Comparison of ENCODE assay signal across 1 cellular context in genomic region chr3:124092811-124093210, GRCh38.
TF ChIP-seq lines count a peak whose summit lies in the region.

No MANE protein-coding gene starts in this region.

TF ChIP-seq in WTC11, 78 proteins besides CTCF, POLR2A, EP300 and RAD21 (continued from another document):
- TF ChIP-seq ATF3 (CRISPR knock-in tag; conservative IDR thresholded peaks at IDR 0.05) (no peak), ESRRA (CRISPR knock-in tag; IDR thresholded peaks at IDR 0.05; ENCODE audit: borderline replicate concordance) (no peak), ATF6 (CRISPR knock-in tag; IDR thresholded peaks at IDR 0.05) (no peak), SMAD4 (CRISPR knock-in tag; IDR thresholded peaks at IDR 0.05) (no peak), ZNF219 (CRISPR knock-in tag; IDR thresholded peaks at IDR 0.05; ENCODE audit: borderline replicate concordance) (no peak), STAT6 (CRISPR knock-in tag; conservative IDR thresholded peaks at IDR 0.05; ENCODE audit: low read depth) (no peak), SMAD3 (CRISPR knock-in tag; IDR thresholded peaks at IDR 0.05; ENCODE audit: borderline replicate concordance) (no peak), ZNF121 (CRISPR knock-in tag; IDR thresholded peaks at IDR 0.05) (no peak), NR3C1 (CRISPR knock-in tag; conservative IDR thresholded peaks at IDR 0.05; ENCODE audit: low read depth) (no peak), NR2C2 (CRISPR knock-in tag; IDR thresholded peaks at IDR 0.05) (no peak), MLX (CRISPR knock-in tag; IDR thresholded peaks at IDR 0.05) (no peak), ZNF671 (CRISPR knock-in tag; IDR thresholded peaks at IDR 0.05) (no peak), ZNF416 (CRISPR knock-in tag; IDR thresholded peaks at IDR 0.05) (no peak), KAT7 (CRISPR knock-in tag; IDR thresholded peaks at IDR 0.05; ENCODE audit: borderline replicate concordance) (no peak)
- TF ChIP-seq, protein P1, sequence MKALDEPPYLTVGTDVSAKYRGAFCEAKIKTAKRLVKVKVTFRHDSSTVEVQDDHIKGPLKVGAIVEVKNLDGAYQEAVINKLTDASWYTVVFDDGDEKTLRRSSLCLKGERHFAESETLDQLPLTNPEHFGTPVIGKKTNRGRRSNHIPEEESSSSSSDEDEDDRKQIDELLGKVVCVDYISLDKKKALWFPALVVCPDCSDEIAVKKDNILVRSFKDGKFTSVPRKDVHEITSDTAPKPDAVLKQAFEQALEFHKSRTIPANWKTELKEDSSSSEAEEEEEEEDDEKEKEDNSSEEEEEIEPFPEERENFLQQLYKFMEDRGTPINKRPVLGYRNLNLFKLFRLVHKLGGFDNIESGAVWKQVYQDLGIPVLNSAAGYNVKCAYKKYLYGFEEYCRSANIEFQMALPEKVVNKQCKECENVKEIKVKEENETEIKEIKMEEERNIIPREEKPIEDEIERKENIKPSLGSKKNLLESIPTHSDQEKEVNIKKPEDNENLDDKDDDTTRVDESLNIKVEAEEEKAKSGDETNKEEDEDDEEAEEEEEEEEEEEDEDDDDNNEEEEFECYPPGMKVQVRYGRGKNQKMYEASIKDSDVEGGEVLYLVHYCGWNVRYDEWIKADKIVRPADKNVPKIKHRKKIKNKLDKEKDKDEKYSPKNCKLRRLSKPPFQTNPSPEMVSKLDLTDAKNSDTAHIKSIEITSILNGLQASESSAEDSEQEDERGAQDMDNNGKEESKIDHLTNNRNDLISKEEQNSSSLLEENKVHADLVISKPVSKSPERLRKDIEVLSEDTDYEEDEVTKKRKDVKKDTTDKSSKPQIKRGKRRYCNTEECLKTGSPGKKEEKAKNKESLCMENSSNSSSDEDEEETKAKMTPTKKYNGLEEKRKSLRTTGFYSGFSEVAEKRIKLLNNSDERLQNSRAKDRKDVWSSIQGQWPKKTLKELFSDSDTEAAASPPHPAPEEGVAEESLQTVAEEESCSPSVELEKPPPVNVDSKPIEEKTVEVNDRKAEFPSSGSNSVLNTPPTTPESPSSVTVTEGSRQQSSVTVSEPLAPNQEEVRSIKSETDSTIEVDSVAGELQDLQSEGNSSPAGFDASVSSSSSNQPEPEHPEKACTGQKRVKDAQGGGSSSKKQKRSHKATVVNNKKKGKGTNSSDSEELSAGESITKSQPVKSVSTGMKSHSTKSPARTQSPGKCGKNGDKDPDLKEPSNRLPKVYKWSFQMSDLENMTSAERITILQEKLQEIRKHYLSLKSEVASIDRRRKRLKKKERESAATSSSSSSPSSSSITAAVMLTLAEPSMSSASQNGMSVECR (CRISPR knock-in tag; IDR thresholded peaks at IDR 0.05; ENCODE audit: borderline replicate concordance) = no peak
- TF ChIP-seq, protein P2, sequence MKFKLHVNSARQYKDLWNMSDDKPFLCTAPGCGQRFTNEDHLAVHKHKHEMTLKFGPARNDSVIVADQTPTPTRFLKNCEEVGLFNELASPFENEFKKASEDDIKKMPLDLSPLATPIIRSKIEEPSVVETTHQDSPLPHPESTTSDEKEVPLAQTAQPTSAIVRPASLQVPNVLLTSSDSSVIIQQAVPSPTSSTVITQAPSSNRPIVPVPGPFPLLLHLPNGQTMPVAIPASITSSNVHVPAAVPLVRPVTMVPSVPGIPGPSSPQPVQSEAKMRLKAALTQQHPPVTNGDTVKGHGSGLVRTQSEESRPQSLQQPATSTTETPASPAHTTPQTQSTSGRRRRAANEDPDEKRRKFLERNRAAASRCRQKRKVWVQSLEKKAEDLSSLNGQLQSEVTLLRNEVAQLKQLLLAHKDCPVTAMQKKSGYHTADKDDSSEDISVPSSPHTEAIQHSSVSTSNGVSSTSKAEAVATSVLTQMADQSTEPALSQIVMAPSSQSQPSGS (CRISPR knock-in tag; IDR thresholded peaks at IDR 0.05; ENCODE audit: borderline replicate concordance, low read depth) = no peak
- TF ChIP-seq, protein P3, sequence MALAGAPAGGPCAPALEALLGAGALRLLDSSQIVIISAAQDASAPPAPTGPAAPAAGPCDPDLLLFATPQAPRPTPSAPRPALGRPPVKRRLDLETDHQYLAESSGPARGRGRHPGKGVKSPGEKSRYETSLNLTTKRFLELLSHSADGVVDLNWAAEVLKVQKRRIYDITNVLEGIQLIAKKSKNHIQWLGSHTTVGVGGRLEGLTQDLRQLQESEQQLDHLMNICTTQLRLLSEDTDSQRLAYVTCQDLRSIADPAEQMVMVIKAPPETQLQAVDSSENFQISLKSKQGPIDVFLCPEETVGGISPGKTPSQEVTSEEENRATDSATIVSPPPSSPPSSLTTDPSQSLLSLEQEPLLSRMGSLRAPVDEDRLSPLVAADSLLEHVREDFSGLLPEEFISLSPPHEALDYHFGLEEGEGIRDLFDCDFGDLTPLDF (CRISPR knock-in tag; IDR thresholded peaks at IDR 0.05) = no peak
